In genomic region chr6:84763397-84764331, GRCh38 we compare ENCODE assay signal across 8 cellular contexts. TPM values are rescaled to one million over a fixed set of nuclear protein-coding genes. Genes with fewer than 3 reads are reported as not detected.
DNase-seq lines count a peak whose midpoint lies in the region; ATAC-seq lines count a peak whose summit lies in the region.

No MANE protein-coding gene starts in this region.

- peaks cover 0 to 32% of the 10 kb centered on the region in 2 experiments for H3K27me3 ChIP-seq in mesenchymal stem cell (ENCODE audit: control insufficient read depth in 1 of 2, insufficient read depth in 1 of 2, low read length in 2 of 2)
- no peaks in the 10 kb centered on the region for H3K27me3 ChIP-seq in aorta (ENCODE audit: control insufficient read depth in 1 of 2, insufficient read depth in 2 of 2, low read length in 1 of 2)

- peak overlapping the region in 1 of 2 donors; percentile 19 for H3K27ac Mint-ChIP-seq in T-cell

- H2BK120ac ChIP-seq in mesenchymal stem cell (ENCODE audit: low read depth, low read length), result peak overlapping the region; percentile 67

- H3K36me3 ChIP-seq in mesenchymal stem cell (ENCODE audit: control insufficient read depth in 1 of 2, insufficient read depth in 2 of 2, low read depth in 1 of 2, low read length in 2 of 2), result peaks cover 0 to 12% of the 10 kb centered on the region in 2 experiments
- no peaks in the 10 kb centered on the region for H3K36me3 ChIP-seq in aorta (ENCODE audit: control insufficient read depth in 1 of 2, insufficient read depth in 2 of 2, low read length in 1 of 2)

- H2BK12ac ChIP-seq in mesenchymal stem cell (ENCODE audit: low read length in 2 of 2), result peak overlapping the region in 1 of 2 experiments; percentile 56

- H2BK5ac ChIP-seq in mesenchymal stem cell (ENCODE audit: low read depth, low read length, poor library complexity, severe bottlenecking), result peak overlapping the region; percentile 83

- H3K18ac ChIP-seq in mesenchymal stem cell (ENCODE audit: low read depth in 1 of 2, low read length in 2 of 2), result peak overlapping the region; percentile 72 to 97

- intact Hi-C loops in aorta (cut with DNase I), result loop anchor here (5.0 to 10.0 kb wide), 4 partner anchors 146 to 251 kb away; no protein-coding TSS in a partner anchor

- H3K79me1 ChIP-seq in mesenchymal stem cell (replicated peaks; ENCODE audit: low read length, poor library complexity, severe bottlenecking), result peaks cover 2% of the 10 kb centered on the region

- peak overlapping the region; percentile 95 for H3K4me2 ChIP-seq in mesenchymal stem cell (ENCODE audit: low read length, poor library complexity, severe bottlenecking)

- peak overlapping the region; percentile 69 to 94 for H3K4me3 ChIP-seq in mesenchymal stem cell (ENCODE audit: insufficient read depth in 1 of 2, low read depth in 1 of 2, low read length in 2 of 2)
- H3K4me3 ChIP-seq in aorta (ENCODE audit: low read length in 2 of 2), result peak overlapping the region; percentile 75 to 94

- H3K4me1 ChIP-seq in mesenchymal stem cell (ENCODE audit: control insufficient read depth, insufficient read depth, low read depth, low read length) (peaks cover 9% of the 10 kb centered on the region), aorta (ENCODE audit: control insufficient read depth in 1 of 2, insufficient read depth in 2 of 2, low read length in 2 of 2) (no peaks in the 10 kb centered on the region)

- peak overlapping the region; percentile 14 for H4K8ac ChIP-seq in mesenchymal stem cell (ENCODE audit: low read length)

- WGBS in mesenchymal stem cell, result under 1% methylated on average over 93 of the region's 97 CpGs
- 0 to 1% methylated on average over 91 to 97 of the region's 97 CpGs for WGBS in aorta, 2 donors

- peak overlapping the region in 1 of 2 experiments; percentile 44 for H3K14ac ChIP-seq in mesenchymal stem cell (ENCODE audit: low read length in 2 of 2)

- CTCF ChIA-PET in T-cell (lab: Charles Lee), result no interaction called here

- peak; percentile 77 for ATAC-seq in aorta (ENCODE audit: low FRiP score)
- ATAC-seq in T-cell (replicated peaks in 1 of 4), result no peak

- H2AFZ ChIP-seq in mesenchymal stem cell (ENCODE audit: low read depth, low read length), result peak overlapping the region; percentile 93

- H3K9me3 ChIP-seq in mesenchymal stem cell (ENCODE audit: control insufficient read depth, low read length), result no peaks in the 10 kb centered on the region
- H3K9me3 ChIP-seq in aorta (ENCODE audit: control insufficient read depth, low read length), result no peaks in the 10 kb centered on the region

- POLR2A ChIA-PET in T-cell (lab: Charles Lee), result no interaction called here

- H3K4me1 Mint-ChIP-seq in T-cell, result peaks cover 7 to 12% (median 10%) of the 10 kb centered on the region in 3 donors

- H3K4me3 Mint-ChIP-seq in T-cell, result peak overlapping the region in 1 of 3 donors; percentile 64

- no peaks in the 10 kb centered on the region for H3K36me3 Mint-ChIP-seq in T-cell

- peaks cover 49 to 66% of the 10 kb centered on the region in 2 donors for H3K27me3 Mint-ChIP-seq in T-cell

- peak overlapping the region in 1 of 2 experiments; percentile 54 for H3K23ac ChIP-seq in mesenchymal stem cell (ENCODE audit: low read length in 2 of 2)

- H3K9me3 Mint-ChIP-seq in T-cell, result no peaks in the 10 kb centered on the region

- DNase-seq in CD1c-positive myeloid dendritic cell (ENCODE audit: extremely low spot score) (peak; percentile 8), NCI-H146 treated with DMSO at 0.1 percent for 48 hours (lab: John Stamatoyannopoulos, UW; ENCODE audit: unreplicated experiment) (peak; percentile 60), dedifferentiated amniotic fluid mesenchymal stem cell (ENCODE audit: extremely low spot score) (peak; percentile 48), mesenchymal stem cell (peak; percentile 85), aorta (peak; percentile 81 to 93), T-cell (no peak), GM19238 (ENCODE audit: insufficient read length, low spot score) (no peak), KG1 (lab: John Stamatoyannopoulos, UW) (no peak)

- peak overlapping the region; percentile 74 for H4K91ac ChIP-seq in mesenchymal stem cell (ENCODE audit: low read length)

- peak overlapping the region; percentile 67 to 86 for H3K4ac ChIP-seq in mesenchymal stem cell (ENCODE audit: low read depth in 1 of 2, low read length in 2 of 2)

- peak overlapping the region; percentile 97 for H3K9ac ChIP-seq in mesenchymal stem cell (ENCODE audit: low read length)

- peak overlapping the region; percentile 89 for H2BK15ac ChIP-seq in mesenchymal stem cell (ENCODE audit: low read depth, poor library complexity, severe bottlenecking)

- no peak overlapping the region for H2AK5ac ChIP-seq in mesenchymal stem cell (ENCODE audit: low read length, severe bottlenecking)

- H3K27ac ChIP-seq in mesenchymal stem cell (ENCODE audit: low read length, poor library complexity, severe bottlenecking), result peak overlapping the region; percentile 91
- peak overlapping the region; percentile 89 to 99 for H3K27ac ChIP-seq in aorta (ENCODE audit: low read depth in 1 of 2, low read length in 2 of 2)

RNA-seq across cellular contexts. Expression of gene TBX18, which starts 0.7 kb away (rescaled TPM):
- polyA plus RNA-seq in mesenchymal stem cell (2013, experiment 1 of 2), result 5.7 TPM
- 5.4 TPM for polyA plus RNA-seq in mesenchymal stem cell (2013, experiment 2 of 2)
- total RNA-seq in aorta (10 to 100 TPM; 58.6 to 75.2 TPM), T-cell (not detected)
- polyA plus RNA-seq in aorta, result 10 to 100 TPM; 11.0 to 78.8 TPM

Comparison
In these comparisons a context has a peak if more than half of its experiments do, and no peak if none do; other contexts are left out.
1. DNase-seq: peak in CD1c-positive myeloid dendritic cell (single experiment), NCI-H146 treated with DMSO at 0.1 percent for 48 hours (single experiment), dedifferentiated amniotic fluid mesenchymal stem cell (single experiment), mesenchymal stem cell (single experiment) and aorta (2 of 2); none in T-cell (0 of 34), GM19238 (single experiment) and KG1 (single experiment).
2. RNA of gene TBX18, which starts 0.7 kb away (total RNA-seq): 58.6 to 75.2 TPM in aorta; not detected in T-cell; every median in the first group is over 10 times any median in the second.